In genomic region chr5:89954901-89955300, GRCh38 we compare ENCODE assay signal across 29 cellular contexts.
"Had no signal": no experiment of that assay in that cellular context is flagged by ENCODE, and none has a peak within 500 bp of the region (broad histone marks: within the 10 kb centered on the region; RNA-seq: fewer than 3 reads in every experiment).

No MANE protein-coding gene starts in this region.

- H3K4me3 Mint-ChIP-seq: activated CD4-positive, alpha-beta T cell treated with anti-CD3 and anti-CD28 coated beads for 36 hours; activated CD4-positive, alpha-beta T cell treated with anti-CD3 and anti-CD28 coated beads, Interleukin-2, amount 10 ng/mL, durations not matched to agents 7 days and 5 days; activated CD8-positive, alpha-beta T cell treated with anti-CD3 and anti-CD28 coated beads, Interleukin-2, amount 10 ng/mL, durations not matched to agents 7 days and 5 days; activated naive CD4-positive, alpha-beta T cell treated with anti-CD3 and anti-CD28 coated beads for 36 hours; activated T-cell treated with anti-CD3 and anti-CD28 coated beads, Interleukin-2, amount 50 U/mL, for 24 hours; activated T-helper 1 cell treated with anti-CD3 and anti-CD28 coated beads, Interleukin-12 subunit alpha, Interleukin-12 subunit beta, Interleukin-2, Interleukin-4 antibody, amounts not matched to agents 30 ng/mL and 10 ng/mL and 1 ng/mL, durations not matched to agents 14 hours and 24 hours and 36 hours; IgD-negative memory B cell; T-helper 1 cell treated with Interleukin-12 subunit alpha and Interleukin-12 subunit beta and Interleukin-4 antibody, amounts not matched to agents 30 μg/mL and 1 μg/mL, for 36 hours; T-helper 2 cell treated with Interferon-gamma antibody and Interleukin-4, amounts not matched to agents 5 μg/mL and 100 μg/mL, for 36 hours; WTC11 had no signal

- H3K27ac Mint-ChIP-seq: activated CD4-positive, alpha-beta T cell treated with anti-CD3 and anti-CD28 coated beads for 36 hours; activated CD4-positive, alpha-beta T cell treated with anti-CD3 and anti-CD28 coated beads, Interleukin-2, amount 10 ng/mL, durations not matched to agents 7 days and 5 days; activated CD8-positive, alpha-beta T cell treated with anti-CD3 and anti-CD28 coated beads, Interleukin-2, amount 10 ng/mL, durations not matched to agents 7 days and 5 days; activated naive CD4-positive, alpha-beta T cell treated with anti-CD3 and anti-CD28 coated beads for 36 hours; activated naive CD4-positive, alpha-beta T cell treated with anti-CD3 and anti-CD28 coated beads, Interleukin-2, amount 50 U/mL, for 72 hours; activated T-cell treated with anti-CD3 and anti-CD28 coated beads, Interleukin-2, amount 50 U/mL, for 24 hours; activated T-helper 1 cell treated with anti-CD3 and anti-CD28 coated beads, Interleukin-12 subunit alpha, Interleukin-12 subunit beta, Interleukin-2, Interleukin-4 antibody, amounts not matched to agents 30 ng/mL and 10 ng/mL and 1 ng/mL, durations not matched to agents 14 hours and 24 hours and 36 hours; IgD-negative memory B cell; T-helper 1 cell treated with Interleukin-12 subunit alpha and Interleukin-12 subunit beta and Interleukin-4 antibody, amounts not matched to agents 30 μg/mL and 1 μg/mL, for 36 hours; T-helper 2 cell treated with Interferon-gamma antibody and Interleukin-4, amounts not matched to agents 5 μg/mL and 100 μg/mL, for 36 hours; WTC11 had no signal

- H3K27me3 ChIP-seq: adrenal gland, body of pancreas, SJCRH30 had no signal

- H3K27ac ChIP-seq: adrenal gland, body of pancreas, SJCRH30, SK-N-MC had no signal

- H3K36me3 Mint-ChIP-seq: activated naive CD4-positive, alpha-beta T cell treated with anti-CD3 and anti-CD28 coated beads, Interleukin-2, amount 50 U/mL, for 72 hours; IgD-negative memory B cell; WTC11 had no signal

- H3K36me3 ChIP-seq: adrenal gland, SJCRH30 had no signal

- DNase-seq: activated CD4-positive, alpha-beta T cell treated with anti-CD3 and anti-CD28 coated beads for 36 hours; activated CD4-positive, alpha-beta T cell treated with anti-CD3 and anti-CD28 coated beads, Interleukin-2, amount 10 ng/mL, durations not matched to agents 7 days and 5 days; activated CD4-positive, alpha-beta T cell treated with anti-CD3 and anti-CD28 coated beads, Interleukin-2, amount 50 U/mL, for 48 hours; activated CD8-positive, alpha-beta T cell treated with anti-CD3 and anti-CD28 coated beads, Interleukin-2, amount 10 ng/mL, durations not matched to agents 7 days and 5 days; activated gamma-delta T cell treated with Interleukin-2 at 50 U/mL for 16 hours; activated naive CD4-positive, alpha-beta T cell treated with anti-CD3 and anti-CD28 coated beads for 36 hours; activated T-cell treated with anti-CD3 and anti-CD28 coated beads, Interleukin-2, amount 50 U/mL, for 24 hours; adrenal gland; body of pancreas; Karpas-422; KBM-7; NCI-H1048; NCI-H1436; NCI-H1694; NCI-H1930; NCI-H2081 treated with DMSO at 0.1 percent for 48 hours; NCI-H446; NCI-H510A treated with DMSO at 0.1 percent for 48 hours; NCI-H526 treated with DMSO at 0.1 percent for 48 hours; NCI-H774; SHP77; SJCRH30 had no signal

- H3K4me1 Mint-ChIP-seq: activated CD4-positive, alpha-beta T cell treated with anti-CD3 and anti-CD28 coated beads for 36 hours; activated CD4-positive, alpha-beta T cell treated with anti-CD3 and anti-CD28 coated beads, Interleukin-2, amount 10 ng/mL, durations not matched to agents 7 days and 5 days; IgD-negative memory B cell had no signal

- H3K4me3 ChIP-seq: adrenal gland, body of pancreas, SJCRH30, SK-N-MC had no signal

- H3K4me1 ChIP-seq: adrenal gland, body of pancreas, SJCRH30 had no signal

- H3K27me3 Mint-ChIP-seq: activated CD4-positive, alpha-beta T cell treated with anti-CD3 and anti-CD28 coated beads for 36 hours; activated CD4-positive, alpha-beta T cell treated with anti-CD3 and anti-CD28 coated beads, Interleukin-2, amount 10 ng/mL, durations not matched to agents 7 days and 5 days; activated T-cell treated with anti-CD3 and anti-CD28 coated beads, Interleukin-2, amount 50 U/mL, for 24 hours; IgD-negative memory B cell had no signal

- H3K9me3 Mint-ChIP-seq: activated CD4-positive, alpha-beta T cell treated with anti-CD3 and anti-CD28 coated beads, Interleukin-2, amount 10 ng/mL, durations not matched to agents 7 days and 5 days; activated naive CD4-positive, alpha-beta T cell treated with anti-CD3 and anti-CD28 coated beads for 36 hours; activated T-helper 1 cell treated with anti-CD3 and anti-CD28 coated beads, Interleukin-12 subunit alpha, Interleukin-12 subunit beta, Interleukin-2, Interleukin-4 antibody, amounts not matched to agents 30 ng/mL and 10 ng/mL and 1 ng/mL, durations not matched to agents 14 hours and 24 hours and 36 hours; IgD-negative memory B cell; T-helper 1 cell treated with Interleukin-12 subunit alpha and Interleukin-12 subunit beta and Interleukin-4 antibody, amounts not matched to agents 30 μg/mL and 1 μg/mL, for 36 hours; T-helper 2 cell treated with Interferon-gamma antibody and Interleukin-4, amounts not matched to agents 5 μg/mL and 100 μg/mL, for 36 hours; WTC11 had no signal
